ENCODE assay signal across 8 cellular contexts in genomic region chr11:32884770-32885384, GRCh38. TPM values are rescaled to one million over a fixed set of nuclear protein-coding genes. Genes with fewer than 3 reads are reported as not detected.
DNase-seq lines count a peak whose midpoint lies in the region; ATAC-seq and TF ChIP-seq lines count a peak whose summit lies in the region.

No MANE protein-coding gene starts in this region.

- no peak overlapping the region for H3K4me3 ChIP-seq in colonic mucosa
- no peak overlapping the region for H3K4me3 ChIP-seq in parathyroid adenoma (ENCODE audit: low read depth, low read length)
- H3K4me3 ChIP-seq in tibial nerve, result no peak overlapping the region

- WGBS in tibial nerve, 2 donors, result 82 to 83% methylated on average over 3 of the region's 3 CpGs

- no peak overlapping the region for H3K4me2 ChIP-seq in parathyroid adenoma (ENCODE audit: low read length)

- H3K9ac ChIP-seq in colonic mucosa (ENCODE audit: low read depth in 2 of 2, low read length in 2 of 2) (no peak overlapping the region), parathyroid adenoma (no peak overlapping the region)

- H3K36me3 ChIP-seq in colonic mucosa (no peaks in the 10 kb centered on the region), parathyroid adenoma (ENCODE audit: control insufficient read depth, insufficient read depth, low read length) (no peaks in the 10 kb centered on the region), tibial nerve (no peaks in the 10 kb centered on the region)

- ATAC-seq in HG03039 (IDR thresholded peaks at IDR 0.05; ENCODE audit: unreplicated experiment), result no peak
- ATAC-seq in HG02759 (IDR thresholded peaks at IDR 0.05; ENCODE audit: unreplicated experiment), result no peak

- H2AFZ ChIP-seq in parathyroid adenoma, result no peak overlapping the region

- TF ChIP-seq CTCF in colonic mucosa (IDR thresholded peaks at IDR 0.05), result peak; percentile 24
- TF ChIP-seq CTCF in parathyroid adenoma (IDR thresholded peaks at IDR 0.05), result peak; percentile 32
- TF ChIP-seq CTCF in tibial nerve (IDR thresholded peaks at IDR 0.05), result peak in 1 of 5 experiments; percentile 12

- intact Hi-C loops in colonic mucosa (cut with DNase I), result no loop called here

- H3K9me3 ChIP-seq in colonic mucosa (no peaks in the 10 kb centered on the region), parathyroid adenoma (ENCODE audit: control insufficient read depth, low read length) (no peaks in the 10 kb centered on the region), tibial nerve (no peaks in the 10 kb centered on the region)

- H3K27ac ChIP-seq in colonic mucosa (no peak overlapping the region), parathyroid adenoma (no peak overlapping the region), tibial nerve (no peak overlapping the region)

- H3K4me1 ChIP-seq in colonic mucosa (no peaks in the 10 kb centered on the region), parathyroid adenoma (no peaks in the 10 kb centered on the region), tibial nerve (no peaks in the 10 kb centered on the region)

- no peak for TF ChIP-seq POLR2A in tibial nerve (IDR thresholded peaks at IDR 0.05)

- no peaks in the 10 kb centered on the region for H3K79me2 ChIP-seq in parathyroid adenoma

- no peak for TF ChIP-seq EP300 in tibial nerve (IDR thresholded peaks at IDR 0.05)

- peak; percentile 13 for DNase-seq in NCI-H2196 (lab: John Stamatoyannopoulos, UW; ENCODE audit: unreplicated experiment)
- no peak for DNase-seq in NCI-H2196 treated with DMSO at 0.1 percent for 48 hours (lab: John Stamatoyannopoulos, UW; ENCODE audit: unreplicated experiment)
- DNase-seq in LHCN-M2 (ENCODE audit: low read depth), result peak; percentile 28
- DNase-seq in colonic mucosa, result no peak
- no peak for DNase-seq in tibial nerve (ENCODE audit: low spot score in 2 of 2)

- no peaks in the 10 kb centered on the region for H3K27me3 ChIP-seq in colonic mucosa
- no peaks in the 10 kb centered on the region for H3K27me3 ChIP-seq in parathyroid adenoma (ENCODE audit: control insufficient read depth, insufficient read depth, low read length)
- no peaks in the 10 kb centered on the region for H3K27me3 ChIP-seq in tibial nerve

RNA-seq across cellular contexts. Expression of gene QSER1, which starts 7.7 kb away (rescaled TPM):
- 24.3 and 30.2 TPM in 2 replicates for total RNA-seq in LHCN-M2 (2014; rRNA removed)
- polyA plus RNA-seq in LHCN-M2 (2012), result 4.8 TPM
- total RNA-seq in colonic mucosa, result 10 to 100 TPM; 25.3 to 25.9 TPM
- 10 to 100 TPM; 35.1 to 45.4 (median 36.2) TPM for total RNA-seq in tibial nerve

RNA-seq across cellular contexts. Expression of gene PRRG4, which starts 55.1 kb away (rescaled TPM):
- total RNA-seq in LHCN-M2 (2014; rRNA removed) (1.3 TPM in 2 replicates), colonic mucosa (10 to 100 TPM; 11.5 to 18.6 TPM), tibial nerve (10 to 100 TPM; 15.0 to 30.8 (median 28.3) TPM)
- 0.04 TPM for polyA plus RNA-seq in LHCN-M2 (2012)

Comparison
In these comparisons a context has a peak if more than half of its experiments do, and no peak if none do; other contexts are left out.
1. DNase-seq: peak in NCI-H2196 (single experiment) and LHCN-M2 (single experiment); none in NCI-H2196 treated with DMSO at 0.1 percent for 48 hours (single experiment), colonic mucosa (single experiment) and tibial nerve (0 of 2).